8 cellular contexts compared by ENCODE assay signal in the genomic region with DNA sequence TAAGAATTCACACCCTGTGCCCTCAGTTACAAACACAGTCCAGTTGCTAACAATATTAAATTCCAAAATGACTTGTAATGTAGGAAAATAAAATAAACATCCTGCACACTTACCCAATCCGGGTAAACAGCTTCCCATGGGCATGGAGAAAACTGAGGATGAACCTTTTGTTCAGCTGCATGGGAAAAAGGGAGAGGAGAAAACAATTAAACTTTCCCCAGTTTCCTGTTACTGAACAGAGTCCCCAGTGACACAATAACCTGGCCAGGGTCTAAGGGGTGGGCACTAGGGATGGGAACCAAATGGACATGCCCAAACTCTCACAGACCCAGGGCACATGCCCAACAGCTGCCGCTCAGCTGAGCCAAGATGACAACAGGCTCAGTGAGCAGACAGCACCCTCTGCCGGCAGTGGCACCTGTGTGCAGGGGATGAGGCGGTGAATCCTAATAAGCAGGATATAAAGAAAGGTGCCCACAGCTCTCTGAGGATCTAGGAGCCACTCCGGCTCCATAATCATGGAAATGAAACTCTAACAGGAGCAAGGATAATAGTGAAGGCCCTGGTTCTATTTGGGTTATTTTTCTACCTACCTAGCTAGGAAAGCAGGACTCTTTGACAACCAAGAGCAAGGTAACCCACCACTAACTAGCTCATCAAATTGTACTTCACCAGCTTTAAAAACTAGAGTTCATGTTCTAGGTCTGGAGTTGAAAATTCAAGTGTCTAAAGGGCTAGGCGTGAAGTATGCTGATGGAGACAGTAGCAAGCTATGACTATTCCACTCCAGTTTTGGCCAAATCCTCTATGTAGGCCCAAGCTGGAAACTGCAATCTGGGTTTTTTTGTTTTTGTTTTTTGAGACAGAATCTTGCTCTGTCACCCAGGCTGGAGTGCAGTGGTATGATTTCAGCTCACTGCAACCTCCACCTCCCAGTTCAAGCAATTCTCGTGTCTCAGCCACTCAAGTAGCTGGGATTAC. TPM values are rescaled to one million over a fixed set of nuclear protein-coding genes. Genes with fewer than 3 reads are reported as not detected.
DNase-seq lines count a peak whose midpoint lies in the region; ATAC-seq, FAIRE-seq and TF ChIP-seq lines count a peak whose summit lies in the region.

No MANE protein-coding gene starts in this region.

- in situ Hi-C loops in transverse colon (cut with MboI; ENCODE audit: low pct_ligation_motif_present in 1 of 4, low pct_unique_long_range_greater_than_20kb in 1 of 4, low sequenced_read_pairs in 3 of 4) = loop anchor here (5.0 to 10.0 kb wide), 3 partner anchors 178 to 183 kb away; no protein-coding TSS in a partner anchor

- no peaks in the 10 kb centered on the region for H3K27me3 ChIP-seq in transverse colon

- TF ChIP-seq CTCF in transverse colon (IDR thresholded peaks at IDR 0.05) = peak; percentile 95 to 97 (median 97)

- H3K4me3 Mint-ChIP-seq in activated naive CD8-positive, alpha-beta T cell = no peak overlapping the region

- H3K27ac Mint-ChIP-seq in activated naive CD8-positive, alpha-beta T cell = peak overlapping the region; percentile 79

- peaks cover 0 to 11% (median 0%) of the 10 kb centered on the region in 4 donors for H3K36me3 ChIP-seq in transverse colon

- H3K9me3 ChIP-seq in transverse colon = no peaks in the 10 kb centered on the region

- peak overlapping the region; percentile 52 to 74 (median 72) for H3K27ac ChIP-seq in transverse colon

- peaks cover 43% of the 10 kb centered on the region for H3K4me1 Mint-ChIP-seq in activated naive CD8-positive, alpha-beta T cell (ENCODE audit: low read depth)

- ATAC-seq in Right ventricle myocardium inferior (peak; percentile 88), HG02759 (IDR thresholded peaks at IDR 0.05; ENCODE audit: unreplicated experiment) (no peak)

- H3K9me3 Mint-ChIP-seq in activated naive CD8-positive, alpha-beta T cell (ENCODE audit: low read depth) = no peaks in the 10 kb centered on the region

- intact Hi-C loops in Right ventricle myocardium inferior (cut with DNase I) = loop anchor here (1.0 kb wide), 1 partner anchor 191 kb away; no protein-coding TSS in a partner anchor
- intact Hi-C loops in posterior vena cava (cut with DNase I) = loop anchor here (2.0 to 10.0 kb wide), 2 partner anchors 150 to 190 kb away; partner anchors contain the start of gene HIC1 (in 2 of the 2)
- intact Hi-C loops in transverse colon (cut with DNase I; ENCODE audit: low total_unique reads) = loop anchor here (1.0 to 10.0 kb wide), 2 partner anchors 80 to 190 kb away; partner anchors contain the start of gene HIC1

- TF ChIP-seq POLR2A in GM12892 (IDR thresholded peaks at IDR 0.05; ENCODE audit: low read depth, low read length) = no peak
- TF ChIP-seq POLR2A in transverse colon (IDR thresholded peaks at IDR 0.05) = no peak

- H3K36me3 Mint-ChIP-seq in activated naive CD8-positive, alpha-beta T cell = peaks cover 26% of the 10 kb centered on the region

- peak; percentile 63 for DNase-seq in GM12892 (ENCODE audit: insufficient read length)
- peak; percentile 73 for DNase-seq in NAMALWA (ENCODE audit: low spot score)
- DNase-seq in SW480 (ENCODE audit: low spot score) = peak; percentile 60
- DNase-seq in Right ventricle myocardium inferior (ENCODE audit: missing footprints) = peak; percentile 95
- peak; percentile 96 for DNase-seq in posterior vena cava (ENCODE audit: low spot score)
- DNase-seq in transverse colon = peak; percentile 85

- no peak for TF ChIP-seq EP300 in transverse colon (IDR thresholded peaks at IDR 0.05; ENCODE audit: low read depth)

- FAIRE-seq in GM12892 (lab: Jason Lieb, UNC) = peak; percentile 97

- no peaks in the 10 kb centered on the region for H3K27me3 Mint-ChIP-seq in activated naive CD8-positive, alpha-beta T cell

- peaks cover 2 to 20% (median 5%) of the 10 kb centered on the region in 4 donors for H3K4me1 ChIP-seq in transverse colon

- 28 to 75% methylated on average over 2 to 7 of the region's 7 CpGs for WGBS in transverse colon (ENCODE audit: low coverage in 1 of 2), 2 donors

- H3K4me3 ChIP-seq in transverse colon = no peak overlapping the region

RNA-seq across cellular contexts. Expression of gene SMG6, which starts 58.8 kb away (rescaled TPM):
- 20.9 TPM for polyA plus RNA-seq in GM12892 (2012; ENCODE audit: missing spikeins)
- 21.0 TPM for total RNA-seq in Right ventricle myocardium inferior
- total RNA-seq in posterior vena cava = 10 to 100 TPM; 36.2 to 43.8 TPM
- 100 to 1,000 TPM in 1 of 4 donors, 10 to 100 TPM in 3; 28.6 to 112 (median 39.1) TPM for total RNA-seq in transverse colon

RNA-seq across cellular contexts. Expression of gene SRR, which starts 58.9 kb away (rescaled TPM):
- 11.1 TPM for polyA plus RNA-seq in GM12892 (2012; ENCODE audit: missing spikeins)
- 11.0 TPM for total RNA-seq in Right ventricle myocardium inferior
- 10 to 100 TPM in 1 of 2 donors, 1 to 10 TPM in 1; 7.4 to 10.9 TPM for total RNA-seq in posterior vena cava
- total RNA-seq in transverse colon = 10 to 100 TPM in 2 of 4 donors, under 1 TPM in 1, not detected in 1; 0.40 to 23.1 (median 12.1) TPM
